1 cellular context compared by ENCODE assay signal in the genomic region with DNA sequence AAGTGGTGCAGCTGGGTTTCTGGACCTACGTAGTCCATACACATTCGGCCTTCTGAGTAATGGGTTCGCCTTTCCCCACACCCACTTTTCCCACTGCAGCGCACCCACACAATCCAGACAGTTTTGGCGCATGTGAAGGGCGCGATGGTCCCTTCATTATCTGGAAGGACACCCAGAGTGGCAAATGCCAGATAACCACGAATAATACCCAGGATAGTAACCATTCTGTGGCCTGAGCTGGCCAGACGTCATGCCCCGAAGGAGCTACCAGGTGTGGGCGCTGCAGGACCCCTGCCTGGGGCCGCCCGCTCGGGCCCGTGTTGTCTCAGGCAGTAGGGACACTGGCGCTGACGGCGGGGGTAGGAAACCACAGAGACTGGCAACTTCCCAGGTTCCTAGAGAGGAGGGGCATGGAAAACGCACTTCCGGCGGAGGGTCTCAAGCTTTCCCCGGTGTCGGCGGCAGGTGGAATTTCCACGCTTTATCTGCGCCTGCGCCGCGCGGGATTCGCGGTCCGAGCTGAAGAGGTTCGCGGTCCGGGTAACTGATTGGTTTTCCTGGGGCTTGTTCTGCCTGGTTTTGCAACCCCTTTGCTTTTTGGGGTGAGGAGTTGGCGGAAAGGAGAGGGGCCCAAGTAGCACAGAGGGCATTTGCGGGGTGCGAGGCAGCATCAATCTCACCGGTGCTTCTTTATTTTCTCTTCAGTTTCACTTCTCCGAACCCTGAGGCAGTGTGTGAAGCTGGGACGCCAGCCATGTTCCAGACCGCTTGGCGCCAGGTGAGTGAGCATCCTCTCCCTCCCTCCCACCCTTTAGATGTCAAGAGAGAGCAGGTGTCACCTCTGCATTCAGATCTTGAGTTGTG.
TF ChIP-seq lines count a peak whose summit lies in the region.

TSS of gene ZNF620 (plus strand) at position 441 of the 864 bp plus-strand sequence. CDS start at position 755, 314 bp downstream.

TF ChIP-seq in HepG2, 621 proteins besides CTCF, POLR2A, EP300 and RAD21 (continued from another document and continues in another):
- TF ChIP-seq, protein P1, sequence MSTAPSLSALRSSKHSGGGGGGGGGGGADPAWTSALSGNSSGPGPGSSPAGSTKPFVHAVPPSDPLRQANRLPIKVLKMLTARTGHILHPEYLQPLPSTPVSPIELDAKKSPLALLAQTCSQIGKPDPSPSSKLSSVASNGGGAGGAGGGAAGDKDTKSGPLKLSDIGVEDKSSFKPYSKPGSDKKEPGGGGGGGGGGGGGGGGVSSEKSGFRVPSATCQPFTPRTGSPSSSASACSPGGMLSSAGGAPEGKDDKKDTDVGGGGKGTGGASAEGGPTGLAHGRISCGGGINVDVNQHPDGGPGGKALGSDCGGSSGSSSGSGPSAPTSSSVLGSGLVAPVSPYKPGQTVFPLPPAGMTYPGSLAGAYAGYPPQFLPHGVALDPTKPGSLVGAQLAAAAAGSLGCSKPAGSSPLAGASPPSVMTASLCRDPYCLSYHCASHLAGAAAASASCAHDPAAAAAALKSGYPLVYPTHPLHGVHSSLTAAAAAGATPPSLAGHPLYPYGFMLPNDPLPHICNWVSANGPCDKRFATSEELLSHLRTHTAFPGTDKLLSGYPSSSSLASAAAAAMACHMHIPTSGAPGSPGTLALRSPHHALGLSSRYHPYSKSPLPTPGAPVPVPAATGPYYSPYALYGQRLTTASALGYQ (CRISPR knock-in tag; IDR thresholded peaks at IDR 0.05) = no peak
- TF ChIP-seq, protein P2, sequence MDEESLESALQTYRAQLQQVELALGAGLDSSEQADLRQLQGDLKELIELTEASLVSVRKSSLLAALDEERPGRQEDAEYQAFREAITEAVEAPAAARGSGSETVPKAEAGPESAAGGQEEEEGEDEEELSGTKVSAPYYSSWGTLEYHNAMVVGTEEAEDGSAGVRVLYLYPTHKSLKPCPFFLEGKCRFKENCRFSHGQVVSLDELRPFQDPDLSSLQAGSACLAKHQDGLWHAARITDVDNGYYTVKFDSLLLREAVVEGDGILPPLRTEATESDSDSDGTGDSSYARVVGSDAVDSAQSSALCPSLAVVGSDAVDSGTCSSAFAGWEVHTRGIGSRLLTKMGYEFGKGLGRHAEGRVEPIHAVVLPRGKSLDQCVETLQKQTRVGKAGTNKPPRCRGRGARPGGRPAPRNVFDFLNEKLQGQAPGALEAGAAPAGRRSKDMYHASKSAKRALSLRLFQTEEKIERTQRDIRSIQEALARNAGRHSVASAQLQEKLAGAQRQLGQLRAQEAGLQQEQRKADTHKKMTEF (CRISPR knock-in tag; IDR thresholded peaks at IDR 0.05) = peak; percentile 52; the same call in 1 of the 2 replicates
- TF ChIP-seq ZNF580 (CRISPR knock-in tag; IDR thresholded peaks at IDR 0.05; ENCODE audit: borderline replicate concordance, low read depth) (peak; percentile 76; the same call in 1 of the 2 replicates), ZBTB2 (CRISPR knock-in tag; IDR thresholded peaks at IDR 0.05; ENCODE audit: low read depth) (no peak), JUN (CRISPR knock-in tag; IDR thresholded peaks at IDR 0.05) (no peak), ZBTB42 (CRISPR knock-in tag; IDR thresholded peaks at IDR 0.05) (peak; percentile 65; the same call in 1 of the 2 replicates), ZFP36 (IDR thresholded peaks at IDR 0.05; ENCODE audit: borderline replicate concordance, low read depth, low read length, partially characterized antibody) (no peak), CHD4 (IDR thresholded peaks at IDR 0.05; ENCODE audit: borderline replicate concordance, low read length) (no peak), CHCHD3 (CRISPR knock-in tag; IDR thresholded peaks at IDR 0.05) (no peak), MIER3 (CRISPR knock-in tag; IDR thresholded peaks at IDR 0.05; ENCODE audit: borderline replicate concordance) (0 out of 2 replicates have a peak, but pooled peaks have one; percentile 20), ZNF142 (CRISPR knock-in tag; IDR thresholded peaks at IDR 0.05) (no peak), ZNF749 (CRISPR knock-in tag; IDR thresholded peaks at IDR 0.05; ENCODE audit: borderline replicate concordance) (no peak), ZNF446 (CRISPR knock-in tag; IDR thresholded peaks at IDR 0.05) (no peak), NFIC (IDR thresholded peaks at IDR 0.05; ENCODE audit: low read length) (no peak), ISL2 (CRISPR knock-in tag; IDR thresholded peaks at IDR 0.05) (peak; percentile 51; the same call in 1 of the 2 replicates), HNRNPH1 (optimal IDR thresholded peaks at IDR 0.05; ENCODE audit: low read depth, low read length) (no peak), ZFAT (CRISPR knock-in tag; conservative IDR thresholded peaks at IDR 0.05) (no peak), TOPORS (CRISPR knock-in tag; IDR thresholded peaks at IDR 0.05) (0 out of 2 replicates have a peak, but pooled peaks have one; percentile 47), DPF2 (CRISPR knock-in tag; IDR thresholded peaks at IDR 0.05; ENCODE audit: borderline replicate concordance, low read depth) (no peak), ZC3H4 (CRISPR knock-in tag; IDR thresholded peaks at IDR 0.05; ENCODE audit: borderline replicate concordance) (no peak), HOXA3 (CRISPR knock-in tag; IDR thresholded peaks at IDR 0.05) (peak; percentile 81), THAP7 (CRISPR knock-in tag; IDR thresholded peaks at IDR 0.05) (no peak), ZNF530 (CRISPR knock-in tag; IDR thresholded peaks at IDR 0.05; ENCODE audit: low read depth) (no peak), ZUFSP (CRISPR knock-in tag; IDR thresholded peaks at IDR 0.05; ENCODE audit: borderline replicate concordance) (no peak), NFYB (CRISPR knock-in tag; IDR thresholded peaks at IDR 0.05) (peak; percentile 25; the same call in 1 of the 2 replicates)
- TF ChIP-seq, protein P3, sequence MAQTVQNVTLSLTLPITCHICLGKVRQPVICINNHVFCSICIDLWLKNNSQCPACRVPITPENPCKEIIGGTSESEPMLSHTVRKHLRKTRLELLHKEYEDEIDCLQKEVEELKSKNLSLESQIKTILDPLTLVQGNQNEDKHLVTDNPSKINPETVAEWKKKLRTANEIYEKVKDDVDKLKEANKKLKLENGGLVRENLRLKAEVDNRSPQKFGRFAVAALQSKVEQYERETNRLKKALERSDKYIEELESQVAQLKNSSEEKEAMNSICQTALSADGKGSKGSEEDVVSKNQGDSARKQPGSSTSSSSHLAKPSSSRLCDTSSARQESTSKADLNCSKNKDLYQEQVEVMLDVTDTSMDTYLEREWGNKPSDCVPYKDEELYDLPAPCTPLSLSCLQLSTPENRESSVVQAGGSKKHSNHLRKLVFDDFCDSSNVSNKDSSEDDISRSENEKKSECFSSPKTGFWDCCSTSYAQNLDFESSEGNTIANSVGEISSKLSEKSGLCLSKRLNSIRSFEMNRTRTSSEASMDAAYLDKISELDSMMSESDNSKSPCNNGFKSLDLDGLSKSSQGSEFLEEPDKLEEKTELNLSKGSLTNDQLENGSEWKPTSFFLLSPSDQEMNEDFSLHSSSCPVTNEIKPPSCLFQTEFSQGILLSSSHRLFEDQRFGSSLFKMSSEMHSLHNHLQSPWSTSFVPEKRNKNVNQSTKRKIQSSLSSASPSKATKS (CRISPR knock-in tag; IDR thresholded peaks at IDR 0.05) = 0 out of 2 replicates have a peak, but pooled peaks have one; percentile 57
- TF ChIP-seq, protein P4, sequence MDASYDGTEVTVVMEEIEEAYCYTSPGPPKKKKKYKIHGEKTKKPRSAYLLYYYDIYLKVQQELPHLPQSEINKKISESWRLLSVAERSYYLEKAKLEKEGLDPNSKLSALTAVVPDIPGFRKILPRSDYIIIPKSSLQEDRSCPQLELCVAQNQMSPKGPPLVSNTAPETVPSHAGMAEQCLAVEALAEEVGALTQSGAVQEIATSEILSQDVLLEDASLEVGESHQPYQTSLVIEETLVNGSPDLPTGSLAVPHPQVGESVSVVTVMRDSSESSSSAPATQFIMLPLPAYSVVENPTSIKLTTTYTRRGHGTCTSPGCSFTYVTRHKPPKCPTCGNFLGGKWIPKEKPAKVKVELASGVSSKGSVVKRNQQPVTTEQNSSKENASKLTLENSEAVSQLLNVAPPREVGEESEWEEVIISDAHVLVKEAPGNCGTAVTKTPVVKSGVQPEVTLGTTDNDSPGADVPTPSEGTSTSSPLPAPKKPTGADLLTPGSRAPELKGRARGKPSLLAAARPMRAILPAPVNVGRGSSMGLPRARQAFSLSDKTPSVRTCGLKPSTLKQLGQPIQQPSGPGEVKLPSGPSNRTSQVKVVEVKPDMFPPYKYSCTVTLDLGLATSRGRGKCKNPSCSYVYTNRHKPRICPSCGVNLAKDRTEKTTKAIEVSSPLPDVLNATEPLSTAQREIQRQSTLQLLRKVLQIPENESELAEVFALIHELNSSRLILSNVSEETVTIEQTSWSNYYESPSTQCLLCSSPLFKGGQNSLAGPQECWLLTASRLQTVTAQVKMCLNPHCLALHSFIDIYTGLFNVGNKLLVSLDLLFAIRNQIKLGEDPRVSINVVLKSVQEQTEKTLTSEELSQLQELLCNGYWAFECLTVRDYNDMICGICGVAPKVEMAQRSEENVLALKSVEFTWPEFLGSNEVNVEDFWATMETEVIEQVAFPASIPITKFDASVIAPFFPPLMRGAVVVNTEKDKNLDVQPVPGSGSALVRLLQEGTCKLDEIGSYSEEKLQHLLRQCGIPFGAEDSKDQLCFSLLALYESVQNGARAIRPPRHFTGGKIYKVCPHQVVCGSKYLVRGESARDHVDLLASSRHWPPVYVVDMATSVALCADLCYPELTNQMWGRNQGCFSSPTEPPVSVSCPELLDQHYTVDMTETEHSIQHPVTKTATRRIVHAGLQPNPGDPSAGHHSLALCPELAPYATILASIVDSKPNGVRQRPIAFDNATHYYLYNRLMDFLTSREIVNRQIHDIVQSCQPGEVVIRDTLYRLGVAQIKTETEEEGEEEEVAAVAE (CRISPR knock-in tag; IDR thresholded peaks at IDR 0.05; ENCODE audit: borderline replicate concordance) = peak; percentile 62; the same call in 1 of the 2 replicates
